Comparison of ENCODE assay signal across 1 cellular context in genomic region chr17:8226536-8227237, GRCh38.
TF ChIP-seq lines count a peak whose summit lies in the region.

No MANE protein-coding gene starts in this region.

TF ChIP-seq in GM12878, 131 proteins besides CTCF, POLR2A, EP300 and RAD21 (continued from another document and continues in another):
- no peak for TF ChIP-seq E4F1 (IDR thresholded peaks at IDR 0.05; ENCODE audit: borderline replicate concordance, partially characterized antibody)
- no peak for TF ChIP-seq CHD1 (IDR thresholded peaks at IDR 0.05; ENCODE audit: low read depth, low read length)
- TF ChIP-seq NBN (IDR thresholded peaks at IDR 0.05), result peak; percentile 78; the same call in 1 of the 2 replicates
- TF ChIP-seq SIX5 (IDR thresholded peaks at IDR 0.05; ENCODE audit: low read depth, low read length, severe bottlenecking), result no peak
- TF ChIP-seq, protein P1, sequence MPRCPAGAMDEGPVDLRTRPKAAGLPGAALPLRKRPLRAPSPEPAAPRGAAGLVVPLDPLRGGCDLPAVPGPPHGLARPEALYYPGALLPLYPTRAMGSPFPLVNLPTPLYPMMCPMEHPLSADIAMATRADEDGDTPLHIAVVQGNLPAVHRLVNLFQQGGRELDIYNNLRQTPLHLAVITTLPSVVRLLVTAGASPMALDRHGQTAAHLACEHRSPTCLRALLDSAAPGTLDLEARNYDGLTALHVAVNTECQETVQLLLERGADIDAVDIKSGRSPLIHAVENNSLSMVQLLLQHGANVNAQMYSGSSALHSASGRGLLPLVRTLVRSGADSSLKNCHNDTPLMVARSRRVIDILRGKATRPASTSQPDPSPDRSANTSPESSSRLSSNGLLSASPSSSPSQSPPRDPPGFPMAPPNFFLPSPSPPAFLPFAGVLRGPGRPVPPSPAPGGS (IDR thresholded peaks at IDR 0.05; ENCODE audit: borderline replicate concordance, insufficient read depth, low read depth, low read length, poor library complexity, severe bottlenecking), result peak; percentile 32
- TF ChIP-seq JUND (IDR thresholded peaks at IDR 0.05; ENCODE audit: low read depth, low read length), result no peak
- TF ChIP-seq EGR1 (IDR thresholded peaks at IDR 0.05; ENCODE audit: borderline replicate concordance in 1 of 2, low read depth in 2 of 2, low read length in 2 of 2), result no peak
- no peak for TF ChIP-seq ZZZ3 (IDR thresholded peaks at IDR 0.05; ENCODE audit: control insufficient read depth, insufficient read length, low read depth)
- peak; percentile 37 for TF ChIP-seq ATF2 (IDR thresholded peaks at IDR 0.05; ENCODE audit: low read length)
- 0 out of 2 replicates have a peak, but pooled peaks have one; percentile 59 for TF ChIP-seq CBFB (IDR thresholded peaks at IDR 0.05; ENCODE audit: low read depth)
- no peak for TF ChIP-seq TCF3 (IDR thresholded peaks at IDR 0.05; ENCODE audit: borderline replicate concordance, insufficient read depth, low read depth, low read length)
- TF ChIP-seq MYC (IDR thresholded peaks at IDR 0.05; ENCODE audit: insufficient read depth, insufficient read length, insufficient replicate concordance, low read length, severe bottlenecking), result no peak
- TF ChIP-seq RUNX3 (IDR thresholded peaks at IDR 0.05; ENCODE audit: low read length), result peak; percentile 50
- TF ChIP-seq PRDM15 (CRISPR knock-in tag; IDR thresholded peaks at IDR 0.05), result no peak
- TF ChIP-seq SUPT20H (IDR thresholded peaks at IDR 0.05; ENCODE audit: borderline replicate concordance, control insufficient read depth, low read depth, low read length), result no peak
- TF ChIP-seq HDGF (IDR thresholded peaks at IDR 0.05), result no peak
- no peak; the same call in 1 of the 2 replicates for TF ChIP-seq STAT1 (conservative IDR thresholded peaks at IDR 0.05)
- TF ChIP-seq MTA2 (IDR thresholded peaks at IDR 0.05; ENCODE audit: low read depth), result peak; percentile 31; the same call in 1 of the 2 replicates
- TF ChIP-seq E2F8 (IDR thresholded peaks at IDR 0.05; ENCODE audit: low read depth, partially characterized antibody), result peak; percentile 38
- TF ChIP-seq SREBF1 (IDR thresholded peaks at IDR 0.05; ENCODE audit: low read length), result no peak
- TF ChIP-seq ETV6 (conservative IDR thresholded peaks at IDR 0.05 in 1 of 2, IDR thresholded peaks at IDR 0.05 in 1 of 2; ENCODE audit: borderline replicate concordance in 1 of 2, low read depth in 1 of 2), result no peak
- no peak for TF ChIP-seq IRF5 (IDR thresholded peaks at IDR 0.05; ENCODE audit: borderline replicate concordance)
- 0 out of 2 replicates have a peak, but pooled peaks have one; percentile 42 for TF ChIP-seq MEF2A (IDR thresholded peaks at IDR 0.05; ENCODE audit: insufficient read depth, low read depth, low read length)
- TF ChIP-seq, protein P2, sequence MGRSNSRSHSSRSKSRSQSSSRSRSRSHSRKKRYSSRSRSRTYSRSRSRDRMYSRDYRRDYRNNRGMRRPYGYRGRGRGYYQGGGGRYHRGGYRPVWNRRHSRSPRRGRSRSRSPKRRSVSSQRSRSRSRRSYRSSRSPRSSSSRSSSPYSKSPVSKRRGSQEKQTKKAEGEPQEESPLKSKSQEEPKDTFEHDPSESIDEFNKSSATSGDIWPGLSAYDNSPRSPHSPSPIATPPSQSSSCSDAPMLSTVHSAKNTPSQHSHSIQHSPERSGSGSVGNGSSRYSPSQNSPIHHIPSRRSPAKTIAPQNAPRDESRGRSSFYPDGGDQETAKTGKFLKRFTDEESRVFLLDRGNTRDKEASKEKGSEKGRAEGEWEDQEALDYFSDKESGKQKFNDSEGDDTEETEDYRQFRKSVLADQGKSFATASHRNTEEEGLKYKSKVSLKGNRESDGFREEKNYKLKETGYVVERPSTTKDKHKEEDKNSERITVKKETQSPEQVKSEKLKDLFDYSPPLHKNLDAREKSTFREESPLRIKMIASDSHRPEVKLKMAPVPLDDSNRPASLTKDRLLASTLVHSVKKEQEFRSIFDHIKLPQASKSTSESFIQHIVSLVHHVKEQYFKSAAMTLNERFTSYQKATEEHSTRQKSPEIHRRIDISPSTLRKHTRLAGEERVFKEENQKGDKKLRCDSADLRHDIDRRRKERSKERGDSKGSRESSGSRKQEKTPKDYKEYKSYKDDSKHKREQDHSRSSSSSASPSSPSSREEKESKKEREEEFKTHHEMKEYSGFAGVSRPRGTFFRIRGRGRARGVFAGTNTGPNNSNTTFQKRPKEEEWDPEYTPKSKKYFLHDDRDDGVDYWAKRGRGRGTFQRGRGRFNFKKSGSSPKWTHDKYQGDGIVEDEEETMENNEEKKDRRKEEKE (IDR thresholded peaks at IDR 0.05), result no peak
- no peak for TF ChIP-seq MXI1 (IDR thresholded peaks at IDR 0.05; ENCODE audit: low read depth, low read length)
- TF ChIP-seq SUZ12 (IDR thresholded peaks at IDR 0.05; ENCODE audit: unreplicated experiment), result no peak
- peak; percentile 56; the same call in 1 of the 2 replicates for TF ChIP-seq ZBTB11 (CRISPR knock-in tag; IDR thresholded peaks at IDR 0.05)
- TF ChIP-seq RBBP5 (conservative IDR thresholded peaks at IDR 0.05), result 0 out of 2 replicates have a peak, but pooled peaks have one; percentile 25
- no peak for TF ChIP-seq HCFC1 (IDR thresholded peaks at IDR 0.05; ENCODE audit: low read length)
- no peak for TF ChIP-seq ZNF207 (IDR thresholded peaks at IDR 0.05; ENCODE audit: borderline replicate concordance)
- peak; percentile 22; the same call in 1 of the 2 replicates for TF ChIP-seq CREB1 (IDR thresholded peaks at IDR 0.05; ENCODE audit: low read depth)
- no peak; the same call in 1 of the 2 replicates for TF ChIP-seq EED (IDR thresholded peaks at IDR 0.05; ENCODE audit: low read depth)
- TF ChIP-seq ZNF274 (IDR thresholded peaks at IDR 0.05; ENCODE audit: insufficient read depth, insufficient read length), result no peak
- TF ChIP-seq, protein P3, sequence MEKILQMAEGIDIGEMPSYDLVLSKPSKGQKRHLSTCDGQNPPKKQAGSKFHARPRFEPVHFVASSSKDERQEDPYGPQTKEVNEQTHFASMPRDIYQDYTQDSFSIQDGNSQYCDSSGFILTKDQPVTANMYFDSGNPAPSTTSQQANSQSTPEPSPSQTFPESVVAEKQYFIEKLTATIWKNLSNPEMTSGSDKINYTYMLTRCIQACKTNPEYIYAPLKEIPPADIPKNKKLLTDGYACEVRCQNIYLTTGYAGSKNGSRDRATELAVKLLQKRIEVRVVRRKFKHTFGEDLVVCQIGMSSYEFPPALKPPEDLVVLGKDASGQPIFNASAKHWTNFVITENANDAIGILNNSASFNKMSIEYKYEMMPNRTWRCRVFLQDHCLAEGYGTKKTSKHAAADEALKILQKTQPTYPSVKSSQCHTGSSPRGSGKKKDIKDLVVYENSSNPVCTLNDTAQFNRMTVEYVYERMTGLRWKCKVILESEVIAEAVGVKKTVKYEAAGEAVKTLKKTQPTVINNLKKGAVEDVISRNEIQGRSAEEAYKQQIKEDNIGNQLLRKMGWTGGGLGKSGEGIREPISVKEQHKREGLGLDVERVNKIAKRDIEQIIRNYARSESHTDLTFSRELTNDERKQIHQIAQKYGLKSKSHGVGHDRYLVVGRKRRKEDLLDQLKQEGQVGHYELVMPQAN (conservative IDR thresholded peaks at IDR 0.05), result no peak; the same call in 1 of the 2 replicates
